ENCODE assay signal across 18 cellular contexts in genomic region chr4:48796191-48796926, GRCh38.
"Had no signal": no experiment of that assay in that cellular context is flagged by ENCODE, and none has a peak within 500 bp of the region (broad histone marks: within the 10 kb centered on the region; RNA-seq: fewer than 3 reads in every experiment).

No MANE protein-coding gene starts in this region.

- H3K4me3 ChIP-seq: dorsolateral prefrontal cortex, heart left ventricle, pancreas, testis had no signal

- H3K4me1 ChIP-seq: pancreas, testis had no signal

- H3K27ac ChIP-seq: heart left ventricle, pancreas, testis had no signal

- H3K9me3 Mint-ChIP-seq: naive thymus-derived CD8-positive, alpha-beta T cell; neural crest cell; stimulated activated memory B cell treated with anti-CD40 and anti-IgM and Interleukin-4, amounts not matched to agents 10 μg/mL and 1 μg/mL and 100 μg/mL, for 72 hours; stimulated activated naive CD8-positive, alpha-beta T cell treated with anti-CD3 and anti-CD28 coated beads, Interleukin-15, Interleukin-2, amounts not matched to agents 100 ng/mL and 50 ng/mL, for 24 hours had no signal

- H3K9me3 ChIP-seq: heart left ventricle, pancreas, testis had no signal

- H3K27ac Mint-ChIP-seq: naive thymus-derived CD8-positive, alpha-beta T cell; progenitor cell of endocrine pancreas had no signal

- H3K36me3 ChIP-seq: heart left ventricle, pancreas had no signal

- DNase-seq: cortex of kidney; dorsolateral prefrontal cortex; effector CD8-positive, alpha-beta T cell; heart left ventricle; hippocampal formation; naive thymus-derived CD8-positive, alpha-beta T cell; occipital lobe; pancreas; right cardiac atrium; stimulated activated CD4-positive, alpha-beta T cell treated with anti-CD3 and anti-CD28 coated beads, Interleukin-4, amount 100 ng/mL, for 1 hour; testis; trophoblast cell had no signal

- ATAC-seq: esophagus mucosa; heart left ventricle; naive thymus-derived CD8-positive, alpha-beta T cell; pancreas; right cardiac atrium; stimulated activated memory B cell treated with anti-CD40 and anti-IgM and Interleukin-4, amounts not matched to agents 10 μg/mL and 1 μg/mL and 100 μg/mL, for 72 hours had no signal

- H3K4me1 Mint-ChIP-seq: neural crest cell had no signal

- H3K36me3 Mint-ChIP-seq: naive thymus-derived CD8-positive, alpha-beta T cell; stimulated activated memory B cell treated with anti-CD40 and anti-IgM and Interleukin-4, amounts not matched to agents 10 μg/mL and 1 μg/mL and 100 μg/mL, for 72 hours had no signal

- H3K27me3 ChIP-seq: dorsolateral prefrontal cortex, heart left ventricle, pancreas, testis had no signal

- H3K4me3 Mint-ChIP-seq: naive thymus-derived CD8-positive, alpha-beta T cell; neural crest cell; stimulated activated memory B cell treated with anti-CD40 and anti-IgM and Interleukin-4, amounts not matched to agents 10 μg/mL and 1 μg/mL and 100 μg/mL, for 72 hours; stimulated activated naive CD8-positive, alpha-beta T cell treated with anti-CD3 and anti-CD28 coated beads, Interleukin-15, Interleukin-2, amounts not matched to agents 100 ng/mL and 50 ng/mL, for 24 hours had no signal

- H3K27me3 Mint-ChIP-seq: progenitor cell of endocrine pancreas; stimulated activated memory B cell treated with anti-CD40 and anti-IgM and Interleukin-4, amounts not matched to agents 10 μg/mL and 1 μg/mL and 100 μg/mL, for 72 hours; stimulated activated naive CD8-positive, alpha-beta T cell treated with anti-CD3 and anti-CD28 coated beads, Interleukin-15, Interleukin-2, amounts not matched to agents 100 ng/mL and 50 ng/mL, for 24 hours had no signal

- FAIRE-seq: frontal cortex, pancreas had no signal
